ENCODE assay signal across 14 cellular contexts in genomic region chr10:108788891-108789290, GRCh38.
DNase-seq lines count a peak whose midpoint lies in the region; TF ChIP-seq lines count a peak whose summit lies in the region.
"Had no signal": no experiment of that assay in that cellular context is flagged by ENCODE, and none has a peak within 500 bp of the region (broad histone marks: within the 10 kb centered on the region; RNA-seq: fewer than 3 reads in every experiment).

No MANE protein-coding gene starts in this region.

- no peaks in the 10 kb centered on the region for H3K27me3 ChIP-seq in BJ (ENCODE audit: control insufficient read depth, insufficient read depth, low read length)
- no peaks in the 10 kb centered on the region for H3K27me3 ChIP-seq in OCI-LY3 (ENCODE audit: low read depth, low read length)

- intact Hi-C loops in posterior cingulate gyrus (cut with DNase I): no loop called here

- peaks cover 20% of the 10 kb centered on the region; the same call in 1 of the 2 replicates for H3K9me3 ChIP-seq in OCI-LY3 (ENCODE audit: insufficient read depth, low read length)

- H3K27ac ChIP-seq in OCI-LY3 (ENCODE audit: low read length) (peak overlapping the region; percentile 99), epithelial cell of prostate (peak overlapping the region; percentile 67)

- no peak for TF ChIP-seq CTCF in BJ (IDR thresholded peaks at IDR 0.05; ENCODE audit: insufficient read depth, low read depth, low read length)
- no peak for TF ChIP-seq CTCF in OCI-LY3 (IDR thresholded peaks at IDR 0.05; ENCODE audit: low read depth, low read length)

- H2AFZ ChIP-seq in OCI-LY3 (ENCODE audit: low read depth, low read length): no peak overlapping the region

- H3K4me2 ChIP-seq in OCI-LY3 (ENCODE audit: low read length): peak overlapping the region; percentile 53

- no peaks in the 10 kb centered on the region for H4K20me1 ChIP-seq in OCI-LY3 (ENCODE audit: insufficient read depth, low read length)

- DNase-seq in BJ (ENCODE audit: low read depth): peak; percentile 67
- DNase-seq in ELR (ENCODE audit: low read depth): peak; percentile 59
- DNase-seq in epithelial cell of prostate (ENCODE audit: low read depth, low spot score): no peak
- DNase-seq in medulla oblongata (ENCODE audit: extremely low spot score): no peak
- no peak for DNase-seq in LoVo (ENCODE audit: low spot score)
- DNase-seq in amniotic stem cell (lab: John Stamatoyannopoulos, UW): no peak
- no peak for DNase-seq in posterior cingulate gyrus
- DNase-seq: ACHN; C1 segment of cervical spinal cord; Calu3; CD4-positive, alpha-beta T cell; DMS79 treated with DMSO at 0.1 percent for 48 hours; IMR-90 had no signal

- no peaks in the 10 kb centered on the region for H3K36me3 ChIP-seq in BJ (ENCODE audit: control insufficient read depth, insufficient read depth, low read length)
- peaks cover 30% of the 10 kb centered on the region for H3K36me3 ChIP-seq in OCI-LY3 (replicated peaks; ENCODE audit: low read depth, low read length)

- H3K79me2 ChIP-seq in OCI-LY3 (ENCODE audit: low read length): no peaks in the 10 kb centered on the region

- peaks cover 72% of the 10 kb centered on the region for H3K4me1 ChIP-seq in OCI-LY3 (ENCODE audit: low read length)

- CTCF ChIA-PET in BJ (lab: Yijun Ruan, JAX): no interaction called here

- POLR2A ChIA-PET in BJ (lab: Charles Lee): no interaction called here

- H3K4me3 ChIP-seq in BJ (ENCODE audit: low read depth, low read length) (no peak overlapping the region), OCI-LY3 (ENCODE audit: low read length) (no peak overlapping the region)

- H3K9ac ChIP-seq in OCI-LY3 (ENCODE audit: low read length): peak overlapping the region; percentile 79; the same call in 1 of the 2 replicates

Comparison
In these comparisons a context has a peak if more than half of its experiments do, and no peak if none do; other contexts are left out.
1. DNase-seq: peak in BJ (single experiment) and ELR (single experiment); none in epithelial cell of prostate (single experiment), medulla oblongata (single experiment), LoVo (single experiment), amniotic stem cell (single experiment) and posterior cingulate gyrus (0 of 10).